1 cellular context compared by ENCODE assay signal in genomic region chr9:7176574-7176973, GRCh38.
TF ChIP-seq lines count a peak whose summit lies in the region.

No MANE protein-coding gene starts in this region.

TF ChIP-seq in SK-N-SH, 30 proteins besides CTCF, POLR2A, EP300 and RAD21 (continued from another document):
- TF ChIP-seq ZBTB33 (IDR thresholded peaks at IDR 0.05; ENCODE audit: borderline replicate concordance, low read depth) (no peak), FOXJ3 (CRISPR knock-in tag; IDR thresholded peaks at IDR 0.05) (no peak), POLR2AphosphoS5 (IDR thresholded peaks at IDR 0.05; ENCODE audit: low read depth, low read length) (no peak), TCF12 (IDR thresholded peaks at IDR 0.05) (peak; percentile 76), REST (IDR thresholded peaks at IDR 0.05; ENCODE audit: low read depth, low read length) (no peak), MAX (IDR thresholded peaks at IDR 0.05; ENCODE audit: low read depth) (no peak), MEF2A (IDR thresholded peaks at IDR 0.05; ENCODE audit: borderline replicate concordance, low read depth) (no peak), EZH2phosphoT487 (IDR thresholded peaks at IDR 0.05; ENCODE audit: borderline replicate concordance, low read depth) (no peak), CHD2 (IDR thresholded peaks at IDR 0.05; ENCODE audit: low read length, partially characterized antibody) (peak; percentile 25), YY1 (IDR thresholded peaks at IDR 0.05; ENCODE audit: low read depth) (no peak)
